ENCODE assay signal across 8 cellular contexts in the genomic region with DNA sequence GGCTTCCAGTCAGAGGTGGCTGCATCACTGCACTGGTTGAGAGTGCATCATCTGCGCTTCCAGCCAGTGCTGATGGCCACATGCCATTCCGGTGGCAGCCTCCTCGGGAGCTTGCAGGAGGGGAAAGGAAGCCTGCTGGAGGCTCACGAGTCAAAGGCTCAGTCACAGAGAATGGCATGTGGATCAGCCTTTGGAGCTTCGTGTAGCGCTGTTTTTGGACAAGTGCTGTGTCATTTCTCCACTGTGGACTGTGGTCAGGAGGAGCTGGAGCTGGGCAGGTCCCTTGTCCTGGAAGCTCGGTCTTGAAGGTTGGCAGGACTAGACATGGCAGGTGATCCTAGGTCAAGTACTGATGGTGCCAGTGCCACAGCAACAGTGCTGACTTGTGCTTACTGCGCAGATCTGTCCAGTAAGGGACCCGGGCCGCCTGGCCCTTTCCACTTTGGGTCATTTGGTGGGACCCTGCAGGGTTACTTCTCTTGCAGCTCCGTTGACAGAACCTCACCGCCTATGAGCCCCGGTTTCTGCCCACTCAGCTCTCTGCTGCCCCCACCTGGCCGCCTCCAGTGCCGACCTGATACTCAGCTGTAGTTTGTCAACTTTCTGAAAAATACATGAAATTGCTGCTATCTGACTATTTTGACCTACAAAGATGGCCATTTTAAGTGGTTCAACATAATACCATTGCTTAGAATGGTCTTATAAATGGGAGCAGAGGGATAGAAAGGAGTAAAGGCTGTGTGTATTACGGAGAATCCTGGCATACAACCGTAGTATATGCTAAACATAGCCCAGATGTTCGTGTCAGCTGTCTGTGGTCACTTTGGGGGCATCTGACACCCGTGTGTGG.
DNase-seq lines count a peak whose midpoint lies in the region; ATAC-seq and TF ChIP-seq lines count a peak whose summit lies in the region.

No MANE protein-coding gene starts in this region.

- H3K36me3 ChIP-seq in WERI-Rb-1 (no peaks in the 10 kb centered on the region), brain microvascular endothelial cell (replicated peaks) (no peaks in the 10 kb centered on the region)

- no peak overlapping the region for H3K4me3 ChIP-seq in WERI-Rb-1 (ENCODE audit: low read depth, low read length)
- no peak overlapping the region for H3K4me3 ChIP-seq in brain microvascular endothelial cell (ENCODE audit: low read depth, low read length)

- no peaks in the 10 kb centered on the region for H3K9me3 ChIP-seq in WERI-Rb-1 (ENCODE audit: severe bottlenecking)

- TF ChIP-seq CTCF in WERI-Rb-1 (IDR thresholded peaks at IDR 0.05; ENCODE audit: low read depth, low read length) (peak; percentile 88), brain microvascular endothelial cell (IDR thresholded peaks at IDR 0.05; ENCODE audit: low read depth, low read length, missing control alignments) (peak; percentile 99)

- ATAC-seq in HG02763 (IDR thresholded peaks at IDR 0.05; ENCODE audit: unreplicated experiment) = no peak

- in situ Hi-C loops in brain microvascular endothelial cell (cut with HindIII; ENCODE audit: low pct_ligation_motif_present, low sequenced_read_pairs) = no loop called here

- DNase-seq in NCI-H524 (lab: John Stamatoyannopoulos, UW) (peak; percentile 21 to 60), NCI-H524 treated with DMSO at 0.1 percent for 48 hours (lab: John Stamatoyannopoulos, UW) (no peak), NAMALWA (ENCODE audit: low spot score) (peak; percentile 72), WERI-Rb-1 (peak; percentile 72), brain microvascular endothelial cell (peak; percentile 53), iPS-NIHi7 (ENCODE audit: extremely low spot score) (peak; percentile 82)
- DNase-seq in stimulated activated CD4-positive, alpha-beta T cell treated with anti-CD3 and anti-CD28 coated beads, Interleukin-12 subunit alpha, Interleukin-12 subunit beta, amount 100 ng/mL, for 24 hours (ENCODE audit: low read depth in 2 of 2) = peak; percentile 43 to 75

- no peak overlapping the region for H3K27ac ChIP-seq in WERI-Rb-1
- H3K27ac ChIP-seq in brain microvascular endothelial cell = no peak overlapping the region

- H3K27me3 ChIP-seq in WERI-Rb-1 (ENCODE audit: insufficient read depth, low read depth, severe bottlenecking) (no peaks in the 10 kb centered on the region), brain microvascular endothelial cell (replicated peaks) (no peaks in the 10 kb centered on the region)
